Comparison of ENCODE assay signal across 9 cellular contexts in genomic region chr2:239322414-239323086, GRCh38.
DNase-seq lines count a peak whose midpoint lies in the region; ATAC-seq and TF ChIP-seq lines count a peak whose summit lies in the region.
"Had no signal": no experiment of that assay in that cellular context is flagged by ENCODE, and none has a peak within 500 bp of the region (broad histone marks: within the 10 kb centered on the region; RNA-seq: fewer than 3 reads in every experiment).

No MANE protein-coding gene starts in this region.

- H3K4me3 ChIP-seq in CD4-positive, CD25-positive, alpha-beta regulatory T cell (ENCODE audit: low read depth, low read length), result peak overlapping the region; percentile 66
- H3K4me3 ChIP-seq in mucosa of descending colon, result no peak overlapping the region
- H3K4me3 ChIP-seq in trophoblast cell (ENCODE audit: low read depth, low read length), result no peak overlapping the region

- peaks cover 0 to 10% (median 0%) of the 10 kb centered on the region in 7 donors for H3K9me3 Mint-ChIP-seq in CD4-positive, CD25-positive, alpha-beta regulatory T cell
- no peaks in the 10 kb centered on the region for H3K9me3 Mint-ChIP-seq in activated naive CD8-positive, alpha-beta T cell treated with anti-CD3 and anti-CD28 coated beads, Interleukin-2, amount 50 U/mL, for 24 hours

- H3K4me2 ChIP-seq in trophoblast cell (ENCODE audit: low read length), result no peak overlapping the region

- no peak overlapping the region for H2BK120ac ChIP-seq in trophoblast cell (ENCODE audit: insufficient read depth, low read length, poor library complexity)

- no peaks in the 10 kb centered on the region for H3K36me3 ChIP-seq in CD4-positive, CD25-positive, alpha-beta regulatory T cell (ENCODE audit: control insufficient read depth, insufficient read depth, low read length)
- H3K36me3 ChIP-seq in mucosa of descending colon (ENCODE audit: low read depth) (no peaks in the 10 kb centered on the region), trophoblast cell (ENCODE audit: control insufficient read depth in 1 of 2, insufficient read depth in 2 of 2, low read length in 2 of 2) (peaks cover 0 to 1% of the 10 kb centered on the region in 2 experiments)

- H3K9ac ChIP-seq in trophoblast cell (ENCODE audit: low read length), result no peak overlapping the region

- no peak overlapping the region for H2AK5ac ChIP-seq in trophoblast cell (ENCODE audit: low read length)

- peak in 2 of 3 donors; percentile 35 to 62 for DNase-seq in CD4-positive, CD25-positive, alpha-beta regulatory T cell
- DNase-seq in LoVo (ENCODE audit: low spot score) (peak; percentile 68), mucosa of descending colon (peak; percentile 59 to 78 (median 69)), iPS-NIHi7 (ENCODE audit: extremely low spot score) (no peak), occipital lobe (lab: John Stamatoyannopoulos, UW) (no peak), trophoblast cell (no peak)
- DNase-seq in activated naive CD8-positive, alpha-beta T cell treated with anti-CD3 and anti-CD28 coated beads, Interleukin-2, amount 50 U/mL, for 24 hours, result peak; percentile 36
- DNase-seq: NCI-H146 had no signal

- peak overlapping the region; percentile 67 to 81 (median 76) for H3K4me3 Mint-ChIP-seq in CD4-positive, CD25-positive, alpha-beta regulatory T cell
- H3K4me3 Mint-ChIP-seq in activated naive CD8-positive, alpha-beta T cell treated with anti-CD3 and anti-CD28 coated beads, Interleukin-2, amount 50 U/mL, for 24 hours, result no peak overlapping the region

- H4K8ac ChIP-seq in trophoblast cell (ENCODE audit: low read depth, low read length), result no peak overlapping the region

- no peak overlapping the region for H2BK12ac ChIP-seq in trophoblast cell (ENCODE audit: low read length)

- H3K23ac ChIP-seq in trophoblast cell (ENCODE audit: low read length), result no peak overlapping the region

- no peaks in the 10 kb centered on the region for H3K27me3 ChIP-seq in CD4-positive, CD25-positive, alpha-beta regulatory T cell (ENCODE audit: control insufficient read depth, insufficient read depth, low read length)
- H3K27me3 ChIP-seq in trophoblast cell (ENCODE audit: insufficient read depth, low read length), result no peaks in the 10 kb centered on the region

- ATAC-seq in CD4-positive, CD25-positive, alpha-beta regulatory T cell (ENCODE audit: low read depth in 2 of 2), result no peak
- ATAC-seq in activated naive CD8-positive, alpha-beta T cell treated with anti-CD3 and anti-CD28 coated beads, Interleukin-2, amount 50 U/mL, for 24 hours, result no peak
- ATAC-seq in mucosa of descending colon, result peak; percentile 84
- ATAC-seq in esophagus mucosa, result no peak

- no CpG with 5 or more reads among the region's 14 CpGs for WGBS in trophoblast cell (ENCODE audit: extremely low coverage, insufficient coverage, insufficient read length)

- no peak for TF ChIP-seq CTCF in mucosa of descending colon (IDR thresholded peaks at IDR 0.05)

- H3K4me1 Mint-ChIP-seq in CD4-positive, CD25-positive, alpha-beta regulatory T cell, result peaks cover 21 to 87% (median 56%) of the 10 kb centered on the region in 4 donors
- peaks cover 79% of the 10 kb centered on the region for H3K4me1 Mint-ChIP-seq in activated naive CD8-positive, alpha-beta T cell treated with anti-CD3 and anti-CD28 coated beads, Interleukin-2, amount 50 U/mL, for 24 hours

- no peak overlapping the region for H4K91ac ChIP-seq in trophoblast cell (ENCODE audit: low read depth, low read length)

- H2AFZ ChIP-seq in trophoblast cell (ENCODE audit: insufficient read depth, low read length, poor library complexity), result no peak overlapping the region

- H3K4me1 ChIP-seq in CD4-positive, CD25-positive, alpha-beta regulatory T cell (ENCODE audit: control insufficient read depth, insufficient read depth, low read length, poor library complexity, severe bottlenecking), result peaks cover 55% of the 10 kb centered on the region
- H3K4me1 ChIP-seq in mucosa of descending colon (ENCODE audit: low read depth) (peaks cover 31% of the 10 kb centered on the region), trophoblast cell (ENCODE audit: control insufficient read depth in 1 of 2, insufficient read depth in 2 of 2, low read length in 2 of 2) (peaks cover 0 to under 1% of the 10 kb centered on the region in 2 experiments)

- peaks cover 7% of the 10 kb centered on the region for H3K36me3 Mint-ChIP-seq in CD4-positive, CD25-positive, alpha-beta regulatory T cell
- peaks cover 12% of the 10 kb centered on the region for H3K36me3 Mint-ChIP-seq in activated naive CD8-positive, alpha-beta T cell treated with anti-CD3 and anti-CD28 coated beads, Interleukin-2, amount 50 U/mL, for 24 hours (ENCODE audit: low read depth)

- no peaks in the 10 kb centered on the region for H3K79me2 ChIP-seq in trophoblast cell (ENCODE audit: control insufficient read depth, insufficient read depth, low read length, poor library complexity)

- no peaks in the 10 kb centered on the region for H3K9me3 ChIP-seq in CD4-positive, CD25-positive, alpha-beta regulatory T cell (ENCODE audit: control insufficient read depth in 2 of 2, low read length in 2 of 2)
- H3K9me3 ChIP-seq in mucosa of descending colon (no peaks in the 10 kb centered on the region), trophoblast cell (ENCODE audit: insufficient read depth, low read depth, low read length) (peaks cover 2% of the 10 kb centered on the region)

- H3K27ac Mint-ChIP-seq in CD4-positive, CD25-positive, alpha-beta regulatory T cell, result peak overlapping the region; percentile 95 to 99 (median 98)
- no peak overlapping the region for H3K27ac Mint-ChIP-seq in activated naive CD8-positive, alpha-beta T cell treated with anti-CD3 and anti-CD28 coated beads, Interleukin-2, amount 50 U/mL, for 24 hours

- H2BK5ac ChIP-seq in trophoblast cell (ENCODE audit: low read depth, low read length, poor library complexity), result no peak overlapping the region

- H3K27ac ChIP-seq in CD4-positive, CD25-positive, alpha-beta regulatory T cell (ENCODE audit: insufficient read depth, low read length, poor library complexity, severe bottlenecking), result peak overlapping the region; percentile 89
- H3K27ac ChIP-seq in trophoblast cell (ENCODE audit: low read depth, low read length), result no peak overlapping the region

- no peaks in the 10 kb centered on the region for H3K27me3 Mint-ChIP-seq in CD4-positive, CD25-positive, alpha-beta regulatory T cell
- no peaks in the 10 kb centered on the region for H3K27me3 Mint-ChIP-seq in activated naive CD8-positive, alpha-beta T cell treated with anti-CD3 and anti-CD28 coated beads, Interleukin-2, amount 50 U/mL, for 24 hours

- H3K14ac ChIP-seq in trophoblast cell (ENCODE audit: low read length), result no peak overlapping the region

- intact Hi-C loops in mucosa of descending colon (cut with DNase I, micrococcal nuclease), result no loop called here

- no peaks in the 10 kb centered on the region for H3K79me1 ChIP-seq in trophoblast cell (ENCODE audit: low read length)

- H3K18ac ChIP-seq in trophoblast cell (ENCODE audit: low read length), result no peak overlapping the region

- no peak overlapping the region for H3K4ac ChIP-seq in trophoblast cell (ENCODE audit: low read depth, low read length)

- no peak overlapping the region for H4K12ac ChIP-seq in trophoblast cell (ENCODE audit: low read depth, low read length)

Comparison
In these comparisons a context has a peak if more than half of its experiments do, and no peak if none do; other contexts are left out.
1. DNase-seq: peak in CD4-positive, CD25-positive, alpha-beta regulatory T cell (2 of 3), LoVo (single experiment), activated naive CD8-positive, alpha-beta T cell treated with anti-CD3 and anti-CD28 coated beads, Interleukin-2, amount 50 U/mL, for 24 hours (single experiment) and mucosa of descending colon (3 of 3); none in iPS-NIHi7 (single experiment), occipital lobe (single experiment) and trophoblast cell (0 of 2).